Comparison of ENCODE assay signal across 8 cellular contexts in genomic region chr7:2687881-2688318, GRCh38. TPM values are rescaled to one million over a fixed set of nuclear protein-coding genes. Genes with fewer than 3 reads are reported as not detected.
DNase-seq lines count a peak whose midpoint lies in the region; ATAC-seq lines count a peak whose summit lies in the region.

Gene AMZ1 (plus strand): TSS chr7:2688202. CDS start chr7:2700452, 12,250 bp downstream.

- H3K9me3 Mint-ChIP-seq in dendritic cell treated with granulocyte-macrophage colony-stimulating factor and Interleukin-4, amounts not matched to agents 40 ng/mL and 50 ng/mL, for 4 days: no peaks in the 10 kb centered on the region
- H3K9me3 Mint-ChIP-seq in naive B cell: no peaks in the 10 kb centered on the region

- DNase-seq in AG20443 (ENCODE audit: low spot score) (peak; percentile 75), naive B cell (no peak), NCI-H146 (lab: John Stamatoyannopoulos, UW) (no peak), cortex of kidney (lab: John Stamatoyannopoulos, UW) (no peak), iPS-NIHi7 (ENCODE audit: extremely low spot score) (no peak), NCI-H774 (lab: John Stamatoyannopoulos, UW) (no peak)

- intact Hi-C loops in dendritic cell treated with granulocyte-macrophage colony-stimulating factor and Interleukin-4, amounts not matched to agents 40 ng/mL and 50 ng/mL, for 4 days (cut with micrococcal nuclease): no loop called here

- no peak within 1 kb of the TSS for H3K27ac Mint-ChIP-seq in dendritic cell treated with granulocyte-macrophage colony-stimulating factor and Interleukin-4, amounts not matched to agents 40 ng/mL and 50 ng/mL, for 4 days
- H3K27ac Mint-ChIP-seq in naive B cell: peak within 1 kb of the TSS in 1 of 6 donors; percentile 95

- H3K36me3 Mint-ChIP-seq in dendritic cell treated with granulocyte-macrophage colony-stimulating factor and Interleukin-4, amounts not matched to agents 40 ng/mL and 50 ng/mL, for 4 days (ENCODE audit: low read depth): no peaks in the 10 kb centered on the region
- H3K36me3 Mint-ChIP-seq in naive B cell: no peaks in the 10 kb centered on the region

- peaks cover 67% of the 10 kb centered on the region for H3K27me3 Mint-ChIP-seq in dendritic cell treated with granulocyte-macrophage colony-stimulating factor and Interleukin-4, amounts not matched to agents 40 ng/mL and 50 ng/mL, for 4 days
- peaks cover 27 to 58% (median 33%) of the 10 kb centered on the region in 3 donors for H3K27me3 Mint-ChIP-seq in naive B cell

- ATAC-seq in HG02970 (IDR thresholded peaks at IDR 0.05; ENCODE audit: low FRiP score, unreplicated experiment): peak; percentile 12
- no peak for ATAC-seq in naive B cell (ENCODE audit: low read depth in 2 of 2)

- H3K4me1 Mint-ChIP-seq in dendritic cell treated with granulocyte-macrophage colony-stimulating factor and Interleukin-4, amounts not matched to agents 40 ng/mL and 50 ng/mL, for 4 days (ENCODE audit: low read depth): peaks cover 41% of the 10 kb centered on the region
- peaks cover 8 to 10% (median 8%) of the 10 kb centered on the region in 3 donors for H3K4me1 Mint-ChIP-seq in naive B cell

- H3K4me3 Mint-ChIP-seq in dendritic cell treated with granulocyte-macrophage colony-stimulating factor and Interleukin-4, amounts not matched to agents 40 ng/mL and 50 ng/mL, for 4 days: peak within 1 kb of the TSS; percentile 20
- peak within 1 kb of the TSS in 7 of 8 donors; percentile 41 to 77 (median 67) for H3K4me3 Mint-ChIP-seq in naive B cell

RNA-seq across cellular contexts. Expression of gene AMZ1, which starts in this region (rescaled TPM):
- 1 to 10 TPM in 5 of 6 donors, not detected in 1; 1.4 to 3.3 (median 2.7) TPM for polyA plus RNA-seq in naive B cell (ENCODE audit: low read depth in 6 of 6)
